8 cellular contexts compared by ENCODE assay signal in genomic region chr4:98546910-98547544, GRCh38.
A peak's percentile ranks its signal among the peaks of the same experiment; 100 is the strongest.
DNase-seq lines count a peak whose midpoint lies in the region; ATAC-seq and TF ChIP-seq lines count a peak whose summit lies in the region.
"Had no signal": no experiment of that assay in that cellular context is flagged by ENCODE, and none has a peak within 500 bp of the region (broad histone marks: within the 10 kb centered on the region; RNA-seq: fewer than 3 reads in every experiment).

No MANE protein-coding gene starts in this region.

- no peaks in the 10 kb centered on the region for H3K36me3 ChIP-seq in upper lobe of left lung

- no peaks in the 10 kb centered on the region for H3K27me3 ChIP-seq in upper lobe of left lung

- ATAC-seq in esophagus mucosa, result peak; percentile 28
- ATAC-seq in upper lobe of left lung (ENCODE audit: low FRiP score in 2 of 2), result peak; percentile 34 to 65

- DNase-seq in NCI-H446 (lab: John Stamatoyannopoulos, UW) (peak; percentile 61 to 86), midbrain (lab: John Stamatoyannopoulos, UW) (peak; percentile 54), upper lobe of left lung (peak in 1 of 2 donors; percentile 29), CD1c-positive myeloid dendritic cell (ENCODE audit: extremely low spot score) (no peak), OCI-M2 (lab: John Stamatoyannopoulos, UW; ENCODE audit: unreplicated experiment) (no peak), NCI-H1417 treated with DMSO at 0.1 percent for 48 hours (lab: John Stamatoyannopoulos, UW) (no peak)
- DNase-seq: SK-N-SH had no signal

- H3K4me3 ChIP-seq in upper lobe of left lung, result peak overlapping the region in 3 of 4 donors; percentile 21 to 37 (median 37)

- no peaks in the 10 kb centered on the region for H3K9me3 ChIP-seq in upper lobe of left lung
- H3K9me3 ChIP-seq: SK-N-SH had no signal

- peak overlapping the region in 1 of 4 donors; percentile 33 for H3K27ac ChIP-seq in upper lobe of left lung

- no peak for TF ChIP-seq POLR2A in upper lobe of left lung (IDR thresholded peaks at IDR 0.05)

- no peak for TF ChIP-seq EP300 in upper lobe of left lung (IDR thresholded peaks at IDR 0.05)

- no peak for TF ChIP-seq CTCF in upper lobe of left lung (IDR thresholded peaks at IDR 0.05)

- no peaks in the 10 kb centered on the region for H3K4me1 ChIP-seq in upper lobe of left lung

- WGBS in upper lobe of left lung, 2 donors, result 53 to 55% methylated on average over 14 to 16 of the region's 16 CpGs

Comparison
In these comparisons a context has a peak if more than half of its experiments do, and no peak if none do; other contexts are left out.
1. DNase-seq: peak in NCI-H446 (2 of 2) and midbrain (single experiment); none in CD1c-positive myeloid dendritic cell (single experiment), OCI-M2 (single experiment) and NCI-H1417 treated with DMSO at 0.1 percent for 48 hours (single experiment).